ENCODE assay signal across 9 cellular contexts in the genomic region with DNA sequence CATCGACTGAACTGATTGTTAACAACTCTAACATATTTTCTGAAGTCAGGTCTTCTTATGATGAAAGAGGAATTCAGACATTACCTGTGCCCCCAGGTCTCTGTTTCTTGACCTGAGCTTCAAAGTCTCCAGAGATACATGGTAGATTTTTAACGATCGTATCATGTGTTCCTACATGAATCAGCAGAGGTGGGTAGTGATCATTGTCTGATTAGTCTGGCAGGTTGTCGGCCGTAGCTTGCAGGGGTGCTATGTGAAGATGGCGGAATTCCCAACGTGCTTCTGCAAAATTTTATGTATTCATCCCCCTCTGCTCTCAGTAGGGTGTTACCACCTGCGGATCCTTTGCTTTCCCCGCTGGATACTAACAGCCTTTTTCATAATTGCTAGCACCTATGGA.
"Had no signal": no experiment of that assay in that cellular context is flagged by ENCODE, and none has a peak within 500 bp of the region (broad histone marks: within the 10 kb centered on the region; RNA-seq: fewer than 3 reads in every experiment).

No MANE protein-coding gene starts in this region.

- ATAC-seq: GM23338, HCT116 had no signal

- H3K36me3 ChIP-seq: HAP-1 had no signal

- DNase-seq: GM23248, GOT3, H7, H9, HCEC 1CT, HFFc6 had no signal

- H3K9ac ChIP-seq: GM23248 had no signal

- H3K9me3 ChIP-seq: HAP-1 had no signal

- H3K27ac Mint-ChIP-seq: GM23338, H9, HFFc6 had no signal

- H3K4me3 ChIP-seq: GM23248, GM23338, HAP-1 had no signal

- H3K4me1 ChIP-seq: HAP-1 had no signal

- H3K27ac ChIP-seq: GM23248 had no signal

- H2AFZ ChIP-seq: GM23248, GM23338 had no signal

- H3K4me3 Mint-ChIP-seq: GM23338, H9, HFFc6 had no signal

- H3K4me2 ChIP-seq: GM23338 had no signal

- H3K9me3 Mint-ChIP-seq: GM23338 had no signal

- H3K4me1 Mint-ChIP-seq: GM23338 had no signal
